Comparison of ENCODE assay signal across 18 cellular contexts in the genomic region with DNA sequence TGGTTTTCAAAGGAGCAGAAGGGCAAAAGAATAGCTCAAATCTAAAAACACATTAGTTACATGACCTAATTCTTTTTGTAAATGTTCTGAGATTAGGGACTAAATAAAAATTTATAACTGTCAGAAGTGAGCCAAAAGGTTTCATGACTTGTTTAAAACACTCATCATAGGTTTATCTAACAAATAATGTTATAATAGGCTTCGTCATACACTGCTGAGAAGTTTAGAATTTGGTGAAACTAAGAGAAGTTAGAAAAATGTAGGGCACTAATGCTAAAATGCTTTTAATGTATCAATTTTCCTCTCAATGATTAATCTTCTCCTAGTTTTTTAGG.
"Had no signal": no experiment of that assay in that cellular context is flagged by ENCODE, and none has a peak within 500 bp of the region (broad histone marks: within the 10 kb centered on the region; RNA-seq: fewer than 3 reads in every experiment).

No MANE protein-coding gene starts in this region.

- H3K27me3 ChIP-seq: esophagus squamous epithelium, neutrophil, ovary, sigmoid colon, stomach, thyroid gland, vagina had no signal

- H3K36me3 ChIP-seq: esophagus squamous epithelium, neutrophil, ovary, sigmoid colon, stomach, thyroid gland, vagina had no signal

- H3K4me3 ChIP-seq: esophagus squamous epithelium, ovary, psoas muscle, sigmoid colon, stomach, thyroid gland, vagina had no signal

- H3K4me1 ChIP-seq: psoas muscle, stomach, thyroid gland, vagina had no signal

- H3K9me3 ChIP-seq: esophagus squamous epithelium, neutrophil, ovary, psoas muscle, sigmoid colon, stomach, thyroid gland, vagina had no signal

- DNase-seq: effector memory CD4-positive, alpha-beta T cell; esophagus squamous epithelium; natural killer cell; posterior cingulate gyrus; psoas muscle; sigmoid colon; stimulated activated CD4-positive, alpha-beta T cell treated with anti-CD3 and anti-CD28 coated beads, Interleukin-2, amount 100 ng/mL, for 24 hours; stimulated activated CD4-positive, alpha-beta T cell treated with anti-CD3 and anti-CD28 coated beads, Interleukin-4, amount 100 ng/mL, for 24 hours; stimulated activated naive CD4-positive, alpha-beta T cell treated with Interleukin-2 at 50 U/mL for 16 hours; stomach; thyroid gland; trophoblast cell had no signal

- H3K27ac ChIP-seq: neutrophil, ovary, psoas muscle, stomach, thyroid gland, vagina had no signal

- ATAC-seq: left lobe of liver; natural killer cell; psoas muscle; right cardiac atrium; stimulated activated effector memory CD8-positive, alpha-beta T cell treated with anti-CD3 and anti-CD28 coated beads, Interleukin-12 subunit alpha, Interleukin-12 subunit beta, amount 100 ng/mL, for 72 hours had no signal
